In genomic region chr17:70119545-70119944, GRCh38 we compare ENCODE assay signal across 18 cellular contexts. TPM values are rescaled to one million over a fixed set of nuclear protein-coding genes. Genes with fewer than 3 reads are reported as not detected.
"Had no signal": no experiment of that assay in that cellular context is flagged by ENCODE, and none has a peak within 500 bp of the region (broad histone marks: within the 10 kb centered on the region; RNA-seq: fewer than 3 reads in every experiment).

No MANE protein-coding gene starts in this region.

- H3K4me3 ChIP-seq: esophagus muscularis mucosa, psoas muscle, right lobe of liver, spleen had no signal

- H3K9me3 Mint-ChIP-seq: nephron progenitor cell, type B pancreatic cell had no signal

- H3K9me3 ChIP-seq: psoas muscle, right lobe of liver had no signal

- DNase-seq: effector memory CD4-positive, alpha-beta T cell; mammary epithelial cell; naive thymus-derived CD4-positive, alpha-beta T cell; nephron progenitor cell; psoas muscle; retina; right lobe of liver; spleen; stimulated activated CD4-positive, alpha-beta T cell treated with anti-CD3 and anti-CD28 coated beads, Interleukin-15, amount 100 ng/mL, for 24 hours; stimulated activated CD4-positive, alpha-beta T cell treated with anti-CD3 and anti-CD28 coated beads, Interleukin-1b, Interleukin-23, amount 100 ng/mL, for 48 hours; stimulated activated CD4-positive, alpha-beta T cell treated with anti-CD3 and anti-CD28 coated beads, Interleukin-4, amount 100 ng/mL, for 4 hours; stimulated activated naive B cell treated with anti-CD40 and anti-IgM and Interleukin-4, amounts not matched to agents 10 μg/mL and 1 μg/mL and 100 μg/mL, for 72 hours had no signal

- H3K36me3 Mint-ChIP-seq: naive thymus-derived CD4-positive, alpha-beta T cell; stimulated activated naive B cell treated with anti-CD40 and anti-IgM and Interleukin-4, amounts not matched to agents 10 μg/mL and 1 μg/mL and 100 μg/mL, for 72 hours; type B pancreatic cell had no signal

- H3K36me3 ChIP-seq: esophagus muscularis mucosa, right lobe of liver, spleen had no signal

- H3K27me3 ChIP-seq: esophagus muscularis mucosa, right lobe of liver, spleen had no signal

- FAIRE-seq: urothelium cell line had no signal

- H3K27ac Mint-ChIP-seq: naive thymus-derived CD4-positive, alpha-beta T cell; nephron progenitor cell; stimulated activated naive B cell treated with anti-CD40 and anti-IgM and Interleukin-4, amounts not matched to agents 10 μg/mL and 1 μg/mL and 100 μg/mL, for 72 hours; type B pancreatic cell had no signal

- ATAC-seq: left lobe of liver, psoas muscle had no signal

- H3K4me3 Mint-ChIP-seq: naive thymus-derived CD4-positive, alpha-beta T cell; nephron progenitor cell; stimulated activated naive B cell treated with anti-CD40 and anti-IgM and Interleukin-4, amounts not matched to agents 10 μg/mL and 1 μg/mL and 100 μg/mL, for 72 hours; type B pancreatic cell had no signal

- H3K27me3 Mint-ChIP-seq: stimulated activated naive B cell treated with anti-CD40 and anti-IgM and Interleukin-4, amounts not matched to agents 10 μg/mL and 1 μg/mL and 100 μg/mL, for 72 hours; type B pancreatic cell had no signal

- H3K4me1 ChIP-seq: psoas muscle, right lobe of liver had no signal

- H3K27ac ChIP-seq: epithelial cell of prostate, esophagus muscularis mucosa, psoas muscle, right lobe of liver had no signal

RNA-seq across cellular contexts. Expression of gene KCNJ16, which starts 44.5 kb away (rescaled TPM):
- total RNA-seq: mesenteric fat pad; naive thymus-derived CD4-positive, alpha-beta T cell; psoas muscle had no signal
- polyA plus RNA-seq: naive thymus-derived CD4-positive, alpha-beta T cell had no signal

RNA-seq across cellular contexts. Expression of gene KCNJ2, which starts 49.8 kb away (rescaled TPM):
- polyA plus RNA-seq: naive thymus-derived CD4-positive, alpha-beta T cell had no signal
